Comparison of ENCODE assay signal across 1 cellular context in genomic region chr7:134669845-134670373, GRCh38.
TF ChIP-seq lines count a peak whose summit lies in the region.

No MANE protein-coding gene starts in this region.

TF ChIP-seq in GM12878, 131 proteins besides CTCF, POLR2A, EP300 and RAD21:
- no peak for TF ChIP-seq TAF1 (IDR thresholded peaks at IDR 0.05; ENCODE audit: borderline replicate concordance, low read depth, low read length)
- TF ChIP-seq MYB (IDR thresholded peaks at IDR 0.05; ENCODE audit: borderline replicate concordance, low read depth, low read length) = no peak
- TF ChIP-seq SPI1 (IDR thresholded peaks at IDR 0.05; ENCODE audit: borderline replicate concordance, insufficient read depth, low read depth, low read length) = peak; percentile 37; the same call in 1 of the 2 replicates
- TF ChIP-seq EED (IDR thresholded peaks at IDR 0.05; ENCODE audit: low read depth) = 0 out of 2 replicates have a peak, but pooled peaks have one; percentile 17
- TF ChIP-seq POLR2AphosphoS5 (IDR thresholded peaks at IDR 0.05; ENCODE audit: low read length) = no peak
- TF ChIP-seq RUNX3 (IDR thresholded peaks at IDR 0.05; ENCODE audit: low read length) = peak; percentile 36; the same call in 1 of the 2 replicates
- no peak for TF ChIP-seq RELA (IDR thresholded peaks at IDR 0.05; ENCODE audit: borderline replicate concordance, partially characterized antibody)
TF ChIP-seq in GM12878: peak in this region for 3.
